Comparison of ENCODE assay signal across 17 cellular contexts in the genomic region with DNA sequence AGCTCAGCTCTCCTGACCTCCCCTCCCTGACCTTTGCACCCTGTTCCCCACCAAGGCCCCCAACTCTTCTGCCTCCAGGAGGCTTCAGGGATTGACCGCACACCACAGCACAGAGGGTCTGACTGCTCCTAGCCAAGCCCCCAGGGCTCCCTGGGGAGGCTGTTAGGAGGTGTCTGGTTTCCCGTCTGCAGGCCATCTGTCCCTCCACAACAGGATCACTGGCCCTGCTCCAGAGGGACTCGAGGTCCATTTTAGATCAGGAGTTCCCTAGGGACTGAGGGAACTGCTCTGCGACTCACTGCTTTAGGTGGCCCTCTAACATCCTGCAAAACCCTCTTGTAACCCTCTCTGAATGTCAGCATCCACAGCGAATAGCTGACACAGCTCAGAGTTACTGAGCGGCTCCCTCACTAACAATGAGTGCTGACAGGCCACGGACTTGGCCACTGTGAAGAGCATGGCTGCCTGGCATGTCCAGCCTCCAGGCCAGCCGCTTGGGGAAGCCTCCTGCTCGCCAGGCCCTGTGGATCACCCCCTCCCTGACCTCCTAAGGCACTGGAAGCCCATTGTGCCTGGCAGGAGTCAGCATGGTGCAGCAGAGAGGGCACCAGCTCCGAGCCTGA. TPM values are rescaled to one million over a fixed set of nuclear protein-coding genes. Genes with fewer than 3 reads are reported as not detected.
DNase-seq lines count a peak whose midpoint lies in the region; ATAC-seq, FAIRE-seq and TF ChIP-seq lines count a peak whose summit lies in the region.
"Had no signal": no experiment of that assay in that cellular context is flagged by ENCODE, and none has a peak within 500 bp of the region (broad histone marks: within the 10 kb centered on the region; RNA-seq: fewer than 3 reads in every experiment).

No MANE protein-coding gene starts in this region.

- intact Hi-C loops in HCT116 (cut with micrococcal nuclease): no loop called here
- intact Hi-C loops in PC-9 (cut with micrococcal nuclease; ENCODE audit: unreplicated experiment): no loop called here

- TF ChIP-seq POLR2A in HCT116 (IDR thresholded peaks at IDR 0.05; ENCODE audit: borderline replicate concordance, extremely low read depth, insufficient read depth, insufficient read length): no peak

- no peak for TF ChIP-seq RAD21 in HCT116 (IDR thresholded peaks at IDR 0.05; ENCODE audit: low read depth)

- H3K79me2 ChIP-seq in HCT116 (ENCODE audit: insufficient read depth, low read length) (no peaks in the 10 kb centered on the region), PC-9 (ENCODE audit: low read depth) (no peaks in the 10 kb centered on the region)

- H3K27me3 ChIP-seq in BE2C: no peaks in the 10 kb centered on the region
- H3K27me3 ChIP-seq in HCT116 (ENCODE audit: insufficient read depth, low read length): no peaks in the 10 kb centered on the region
- no peaks in the 10 kb centered on the region for H3K27me3 ChIP-seq in PC-9 (ENCODE audit: insufficient read depth, low read depth)
- H3K27me3 ChIP-seq in foreskin keratinocyte: no peaks in the 10 kb centered on the region
- no peaks in the 10 kb centered on the region for H3K27me3 ChIP-seq in small intestine (ENCODE audit: control insufficient read depth in 2 of 2, insufficient read depth in 2 of 2, low read length in 2 of 2)
- H3K27me3 ChIP-seq: sigmoid colon had no signal

- no peaks in the 10 kb centered on the region for H4K20me1 ChIP-seq in HCT116 (ENCODE audit: insufficient read depth)
- no peaks in the 10 kb centered on the region for H4K20me1 ChIP-seq in PC-9 (ENCODE audit: insufficient read depth)

- H3K4me2 ChIP-seq in HCT116 (ENCODE audit: low read length): peak overlapping the region; percentile 35
- peak overlapping the region; percentile 43 for H3K4me2 ChIP-seq in PC-9

- BruUV-seq in HCT116 (replicated peaks; lab: Mats Ljungman, UMichigan) (no TSS peak), PC-9 (replicated peaks; lab: Mats Ljungman, UMichigan) (no TSS peak)

- 70 to 75% (median 73%) methylated on average over 10 of the region's 10 CpGs for WGBS in small intestine, 3 donors

- H3K4me3 ChIP-seq in BE2C (ENCODE audit: low read depth, low read length) (peak overlapping the region; percentile 15), HCT116 (replicated peaks in 1 of 2; ENCODE audit: low read depth in 1 of 2, low read length in 2 of 2) (no peak overlapping the region), PC-9 (no peak overlapping the region), small intestine (ENCODE audit: low read depth in 1 of 2, low read length in 2 of 2) (no peak overlapping the region)
- H3K4me3 ChIP-seq: sigmoid colon had no signal

- POLR2A ChIA-PET in HCT116 (lab: Charles Lee): interaction anchor here (1.3 kb wide), 1 partner anchor 24 kb away, joined by 4 read pairs; no protein-coding TSS in a partner anchor
- POLR2A ChIA-PET in PC-9 (lab: Charles Lee; ENCODE audit: unreplicated experiment): interaction anchor here (0.6 to 1.2 kb wide), 2 partner anchors 24 to 1229 kb away, joined by 3 to 10 read pairs; partner anchors contain the start of gene ZNF574

- H3K9me2 ChIP-seq in HCT116 (ENCODE audit: insufficient read depth) (no peaks in the 10 kb centered on the region), PC-9 (ENCODE audit: insufficient read depth) (no peaks in the 10 kb centered on the region)

- H3K9me3 ChIP-seq in BE2C (no peaks in the 10 kb centered on the region), HCT116 (ENCODE audit: control insufficient read depth in 1 of 2, insufficient read depth in 1 of 2, low read depth in 1 of 2, low read length in 2 of 2) (no peaks in the 10 kb centered on the region), PC-9 (ENCODE audit: insufficient read depth, low read depth) (no peaks in the 10 kb centered on the region), small intestine (ENCODE audit: control insufficient read depth, low read depth) (no peaks in the 10 kb centered on the region)
- H3K9me3 ChIP-seq: sigmoid colon had no signal

- H3F3A ChIP-seq in PC-9 (ENCODE audit: insufficient read depth, low read depth): peaks cover 31% of the 10 kb centered on the region

- H3K9ac ChIP-seq in HCT116 (ENCODE audit: low read length): no peak overlapping the region

- TF ChIP-seq CTCF in BE2C (IDR thresholded peaks at IDR 0.05; ENCODE audit: low read depth, low read length) (peak; percentile 7; the same call in 1 of the 2 replicates), HCT116 (IDR thresholded peaks at IDR 0.05 in 2 of 3, conservative IDR thresholded peaks at IDR 0.05 in 1 of 3; ENCODE audit: borderline replicate concordance in 1 of 3, insufficient read depth in 1 of 3, low read depth in 2 of 3, low read length in 2 of 3) (no peak), PC-9 (conservative IDR thresholded peaks at IDR 0.05) (no peak), foreskin keratinocyte (conservative IDR thresholded peaks at IDR 0.05) (no peak)

- CTCF ChIA-PET in HCT116 (lab: Charles Lee): interaction anchor here (1.2 kb wide), 1 partner anchor 17 kb away, joined by 6 read pairs; no protein-coding TSS in a partner anchor
- CTCF ChIA-PET in PC-9 (lab: Charles Lee): interaction anchor here (1.0 kb wide), 1 partner anchor 17 kb away, joined by 7 read pairs; no protein-coding TSS in a partner anchor

- DNase-seq in BE2C (peak; percentile 98), HCT116 (ENCODE audit: low read depth, low spot score) (no peak), PC-9 (no peak), foreskin keratinocyte (peak in 1 of 2 donors; percentile 25), putamen (ENCODE audit: low spot score) (no peak), small intestine (no peak)
- DNase-seq: anterior cingulate cortex; effector CD8-positive, alpha-beta T cell; naive thymus-derived CD8-positive, alpha-beta T cell; NCI-H1105 treated with DMSO at 0.1 percent for 48 hours; sigmoid colon; T-helper 17 cell had no signal

- ATAC-seq in HCT116 (no peak), foreskin keratinocyte (no peak), HG03196 (IDR thresholded peaks at IDR 0.05; ENCODE audit: unreplicated experiment) (no peak), HG02763 (IDR thresholded peaks at IDR 0.05; ENCODE audit: unreplicated experiment) (no peak)
- ATAC-seq: naive thymus-derived CD8-positive, alpha-beta T cell; T-helper 17 cell had no signal

- FAIRE-seq in small intestine (lab: Jason Lieb, UNC): no peak
- FAIRE-seq: HTR-8/SVneo had no signal

- H3K4me1 ChIP-seq in BE2C: peaks cover 31% of the 10 kb centered on the region
- peaks cover 5 to 19% of the 10 kb centered on the region in 2 experiments; a peak in 2 of 4 replicates for H3K4me1 ChIP-seq in HCT116 (ENCODE audit: control insufficient read depth in 1 of 2, insufficient read depth in 2 of 2, low read length in 2 of 2)
- peaks cover 35% of the 10 kb centered on the region for H3K4me1 ChIP-seq in PC-9 (replicated peaks; ENCODE audit: insufficient read depth)
- peaks cover 21% of the 10 kb centered on the region for H3K4me1 ChIP-seq in foreskin keratinocyte
- H3K4me1 ChIP-seq in small intestine (ENCODE audit: control insufficient read depth in 2 of 2, insufficient read depth in 1 of 2, low read depth in 1 of 2, low read length in 1 of 2): peaks cover 0 to 4% of the 10 kb centered on the region in 2 donors

- H2AFZ ChIP-seq in HCT116 (ENCODE audit: low read depth, low read length, poor library complexity, severe bottlenecking) (no peak overlapping the region), PC-9 (no peak overlapping the region)

- H3K27ac ChIP-seq in HCT116 (ENCODE audit: low read depth, low read length) (no peak overlapping the region), PC-9 (peak overlapping the region; percentile 76), foreskin keratinocyte (peak overlapping the region; percentile 61), small intestine (ENCODE audit: low read depth in 1 of 2, low read length in 1 of 2) (no peak overlapping the region)
- H3K27ac ChIP-seq: C4-2B, sigmoid colon had no signal

- H3K36me3 ChIP-seq in BE2C: no peaks in the 10 kb centered on the region
- no peaks in the 10 kb centered on the region for H3K36me3 ChIP-seq in HCT116 (ENCODE audit: control insufficient read depth in 1 of 2, insufficient read depth in 2 of 2, low read length in 2 of 2)
- no peaks in the 10 kb centered on the region for H3K36me3 ChIP-seq in PC-9 (ENCODE audit: low read depth)
- H3K36me3 ChIP-seq in small intestine (ENCODE audit: control insufficient read depth in 2 of 2, insufficient read depth in 2 of 2, low read length in 2 of 2): no peaks in the 10 kb centered on the region

- RAD21 ChIA-PET in HCT116 (lab: Charles Lee; ENCODE audit: low non-redundant PET in 1 of 2, low total read pairs in 2 of 2, uncharacterized antibody in 2 of 2, unreplicated experiment in 2 of 2): no interaction called here

TF ChIP-seq in HCT116, 20 proteins besides CTCF, POLR2A, EP300 and RAD21 (continues in another document):
- TF ChIP-seq SP1 (IDR thresholded peaks at IDR 0.05; ENCODE audit: low read depth): no peak
- TF ChIP-seq ZFX (IDR thresholded peaks at IDR 0.05): no peak
- TF ChIP-seq JUND (IDR thresholded peaks at IDR 0.05): no peak
- TF ChIP-seq EZH2 (IDR thresholded peaks at IDR 0.05): no peak
- TF ChIP-seq, protein P1, sequence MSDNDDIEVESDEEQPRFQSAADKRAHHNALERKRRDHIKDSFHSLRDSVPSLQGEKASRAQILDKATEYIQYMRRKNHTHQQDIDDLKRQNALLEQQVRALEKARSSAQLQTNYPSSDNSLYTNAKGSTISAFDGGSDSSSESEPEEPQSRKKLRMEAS (IDR thresholded peaks at IDR 0.05): no peak
- TF ChIP-seq TCF7L2 (IDR thresholded peaks at IDR 0.05; ENCODE audit: borderline replicate concordance, extremely low read depth, insufficient read depth, insufficient read length): no peak
- TF ChIP-seq POLR2AphosphoS5 (IDR thresholded peaks at IDR 0.05; ENCODE audit: low read depth, low read length): no peak
- TF ChIP-seq FOSL1 (IDR thresholded peaks at IDR 0.05; ENCODE audit: low read depth): no peak

RNA-seq across cellular contexts. Expression of gene GRIK5, which starts 17.7 kb away (rescaled TPM):
- 29.2 TPM for polyA plus RNA-seq in BE2C (2012; ENCODE audit: insufficient read depth, insufficient read length, low read depth)
- total RNA-seq in HCT116 (2021; ENCODE audit: unreplicated experiment) (1.7 TPM), PC-9 (2021) (0.96 and 1.1 TPM in 2 replicates), foreskin keratinocyte (0.07 and 0.11 TPM in 2 replicates)
- polyA plus RNA-seq in HCT116 (2012): 1.4 and 1.5 TPM in 2 replicates
- polyA plus RNA-seq in foreskin keratinocyte (0.06 and 0.19 TPM in 2 replicates), small intestine (1 to 10 TPM in 1 of 3 donors, under 1 TPM in 1, not detected in 1; 0.27 to 1.6 TPM)
- polyA plus RNA-seq: naive thymus-derived CD8-positive, alpha-beta T cell had no signal

RNA-seq across cellular contexts. Expression of gene ZNF574, which starts 23.6 kb away (rescaled TPM):
- 63.4 TPM for polyA plus RNA-seq in BE2C (2012; ENCODE audit: insufficient read depth, insufficient read length, low read depth)
- total RNA-seq in HCT116 (2021; ENCODE audit: unreplicated experiment) (24.6 TPM), PC-9 (2021) (19.4 and 21.6 TPM in 2 replicates), foreskin keratinocyte (16.0 and 17.7 TPM in 2 replicates)
- 22.3 and 25.0 TPM in 2 replicates for polyA plus RNA-seq in HCT116 (2012)
- polyA plus RNA-seq in foreskin keratinocyte (11.9 and 12.0 TPM in 2 replicates), small intestine (1 to 10 TPM; 4.5 to 8.4 (median 6.5) TPM)

RNA-seq across cellular contexts. Expression of gene ATP1A3, which starts 58.3 kb away (rescaled TPM):
- polyA plus RNA-seq in BE2C (2012; ENCODE audit: insufficient read depth, insufficient read length, low read depth): 523 TPM
- 34.7 TPM for total RNA-seq in HCT116 (2021; ENCODE audit: unreplicated experiment)
- polyA plus RNA-seq in HCT116 (2012): 30.8 and 34.9 TPM in 2 replicates
- not detected in 2 replicates for total RNA-seq in PC-9 (2021)
- total RNA-seq in foreskin keratinocyte: 0.14 TPM in 1 of 2 replicates, not detected in the other
- polyA plus RNA-seq in foreskin keratinocyte: 0.09 and 0.13 TPM in 2 replicates
- 1 to 10 TPM in 1 of 3 donors, under 1 TPM in 1, not detected in 1; 0.81 to 4.3 TPM for polyA plus RNA-seq in small intestine
- total RNA-seq: kidney epithelial cell had no signal

Comparison
In these comparisons a context has a peak if more than half of its experiments do, and no peak if none do; other contexts are left out.
1. H3K27ac ChIP-seq: peak in PC-9 (single experiment) and foreskin keratinocyte (single experiment); none in HCT116 (single experiment) and small intestine (0 of 2).
2. RNA of gene ATP1A3, which starts 58.3 kb away (total RNA-seq): 34.7 TPM in HCT116 (single experiment); 0.14 TPM in foreskin keratinocyte and not detected in PC-9; every median in the first group is over 10 times any median in the second.